In the genomic region with DNA sequence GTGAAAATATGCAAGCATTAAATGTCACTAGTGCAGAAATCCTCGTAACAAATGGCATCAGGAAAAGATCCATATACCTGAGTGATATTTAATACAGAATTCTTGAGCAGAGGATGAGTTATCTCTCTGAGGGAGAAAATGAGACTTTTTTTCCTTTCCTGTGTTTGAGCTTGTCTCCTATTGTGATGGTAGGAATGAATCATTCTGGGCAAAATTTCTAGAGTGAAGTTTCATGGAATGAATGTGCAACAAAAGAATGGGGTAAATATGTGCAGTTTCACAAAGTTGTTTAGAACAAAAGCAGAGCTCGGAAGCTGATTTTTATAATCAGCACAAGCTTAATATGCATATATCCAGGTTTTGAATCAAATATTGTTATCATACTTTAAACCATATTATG, we compare ENCODE assay signal across 17 cellular contexts. TPM values are rescaled to one million over a fixed set of nuclear protein-coding genes. Genes with fewer than 3 reads are reported as not detected.
A peak's percentile ranks its signal among the peaks of the same experiment; 100 is the strongest.
DNase-seq lines count a peak whose midpoint lies in the region; ATAC-seq and TF ChIP-seq lines count a peak whose summit lies in the region.
"Had no signal": no experiment of that assay in that cellular context is flagged by ENCODE, and none has a peak within 500 bp of the region (broad histone marks: within the 10 kb centered on the region; RNA-seq: fewer than 3 reads in every experiment).

No MANE protein-coding gene starts in this region.

- H3F3A ChIP-seq in PC-3 (ENCODE audit: low read length, unreplicated experiment) = no peaks in the 10 kb centered on the region

- DNase-seq in PC-3 = peak; percentile 17
- DNase-seq in choroid plexus epithelial cell (ENCODE audit: low read depth) = peak; percentile 44
- no peak for DNase-seq in GOT3 (lab: John Stamatoyannopoulos, UW)
- DNase-seq in NCI-H1048 (lab: John Stamatoyannopoulos, UW) = no peak
- DNase-seq in T1000 (lab: John Stamatoyannopoulos, UW) = no peak
- no peak for DNase-seq in colonic mucosa
- DNase-seq: activated CD4-positive, alpha-beta T cell treated with anti-CD3 and anti-CD28 coated beads, Interleukin-2, amount 10 ng/mL, durations not matched to agents 7 days and 5 days; CD4-positive, alpha-beta T cell; effector CD4-positive, alpha-beta T cell; left colon; NCI-H1417; NCI-H446 treated with DMSO at 0.1 percent for 48 hours; Peyer's patch; stimulated activated CD4-positive, alpha-beta T cell treated with anti-CD3 and anti-CD28 coated beads, Interleukin-4, amount 100 ng/mL, for 24 hours had no signal

- H3K4me2 ChIP-seq in BLaER1 treated with 17β-estradiol and CSF1 and Interleukin-3, amounts not matched to agents 10 nM and 100 nM = peak overlapping the region in 9 of 11 experiments; percentile 48 to 98 (median 92); a peak in 17 of 22 replicates
- H3K4me2 ChIP-seq in PC-3 (ENCODE audit: low read length) = peak overlapping the region; percentile 8; the same call in 1 of the 2 replicates

- no TSS peak for BruUV-seq in PC-3 (replicated peaks; lab: Mats Ljungman, UMichigan)

- no peak overlapping the region for H3K4me3 ChIP-seq in BLaER1 treated with 17β-estradiol and CSF1 and Interleukin-3, amounts not matched to agents 10 nM and 100 nM
- H3K4me3 ChIP-seq in PC-3 (ENCODE audit: low read length) (no peak overlapping the region), choroid plexus epithelial cell (ENCODE audit: low read depth, low read length) (no peak overlapping the region), muscle layer of colon (ENCODE audit: low read depth in 1 of 2, low read length in 2 of 2) (no peak overlapping the region), colonic mucosa (no peak overlapping the region)
- H3K4me3 ChIP-seq: Peyer's patch had no signal

- H3K36me3 ChIP-seq in BLaER1 treated with 17β-estradiol and CSF1 and Interleukin-3, amounts not matched to agents 10 nM and 100 nM = peaks cover 46 to 81% (median 73%) of the 10 kb centered on the region in 11 experiments
- peaks cover 68% of the 10 kb centered on the region for H3K36me3 ChIP-seq in PC-3 (ENCODE audit: low read depth, low read length)
- peaks cover 47% of the 10 kb centered on the region for H3K36me3 ChIP-seq in muscle layer of colon (ENCODE audit: insufficient read depth, low read length)
- H3K36me3 ChIP-seq in colonic mucosa = peaks cover 3% of the 10 kb centered on the region

- intact Hi-C loops in PC-3 (cut with micrococcal nuclease) (no loop called here), colonic mucosa (cut with DNase I) (no loop called here)

- no peaks in the 10 kb centered on the region for H3K27me3 ChIP-seq in BLaER1 treated with 17β-estradiol and CSF1 and Interleukin-3, amounts not matched to agents 10 nM and 100 nM
- no peaks in the 10 kb centered on the region for H3K27me3 ChIP-seq in PC-3 (ENCODE audit: low read length)
- H3K27me3 ChIP-seq in muscle layer of colon (ENCODE audit: control insufficient read depth in 1 of 2, insufficient read depth in 2 of 2, low read length in 2 of 2) = no peaks in the 10 kb centered on the region
- no peaks in the 10 kb centered on the region for H3K27me3 ChIP-seq in colonic mucosa
- H3K27me3 ChIP-seq: Peyer's patch had no signal

- H3K9me3 ChIP-seq in BLaER1 treated with 17β-estradiol and CSF1 and Interleukin-3, amounts not matched to agents 10 nM and 100 nM (replicated peaks in 1 of 11) = no peaks in the 10 kb centered on the region
- H3K9me3 ChIP-seq in PC-3 (ENCODE audit: low read length) (no peaks in the 10 kb centered on the region), muscle layer of colon (ENCODE audit: low read length) (no peaks in the 10 kb centered on the region), colonic mucosa (no peaks in the 10 kb centered on the region)
- H3K9me3 ChIP-seq: Peyer's patch had no signal

- no peak overlapping the region for H3K27ac ChIP-seq in BLaER1 treated with 17β-estradiol and CSF1 and Interleukin-3, amounts not matched to agents 10 nM and 100 nM
- H3K27ac ChIP-seq in PC-3 (ENCODE audit: low read length) (no peak overlapping the region), muscle layer of colon (ENCODE audit: low read depth, low read length) (peak overlapping the region; percentile 65), colonic mucosa (no peak overlapping the region)

- peaks cover 33 to 73% (median 67%) of the 10 kb centered on the region in 10 experiments for H3K4me1 ChIP-seq in BLaER1 treated with 17β-estradiol and CSF1 and Interleukin-3, amounts not matched to agents 10 nM and 100 nM
- H3K4me1 ChIP-seq in PC-3 (ENCODE audit: insufficient read depth, low read length) = peaks cover 31% of the 10 kb centered on the region
- peaks cover 66% of the 10 kb centered on the region for H3K4me1 ChIP-seq in muscle layer of colon (ENCODE audit: insufficient read depth, low read length)
- H3K4me1 ChIP-seq in colonic mucosa = no peaks in the 10 kb centered on the region

- H4K20me1 ChIP-seq in BLaER1 treated with 17β-estradiol and CSF1 and Interleukin-3, amounts not matched to agents 10 nM and 100 nM = peaks cover 0 to 83% (median 72%) of the 10 kb centered on the region in 11 experiments; a peak in 17 of 22 replicates
- H4K20me1 ChIP-seq in PC-3 (ENCODE audit: low read length) = peaks cover 41% of the 10 kb centered on the region

- TF ChIP-seq CTCF in PC-3 (conservative IDR thresholded peaks at IDR 0.05; ENCODE audit: low read depth, low read length) (no peak), choroid plexus epithelial cell (conservative IDR thresholded peaks at IDR 0.05; ENCODE audit: low read depth, low read length) (no peak), colonic mucosa (IDR thresholded peaks at IDR 0.05) (no peak)

- ATAC-seq in PC-3 = no peak
- ATAC-seq: left colon; stimulated activated memory B cell treated with anti-CD40 and anti-IgM and Interleukin-4, amounts not matched to agents 10 μg/mL and 1 μg/mL and 100 μg/mL, for 72 hours had no signal

- no peaks in the 10 kb centered on the region for H3K9me2 ChIP-seq in PC-3 (replicated peaks; ENCODE audit: low read length)

- peaks cover 81% of the 10 kb centered on the region for H3K79me2 ChIP-seq in PC-3 (ENCODE audit: low read length)

- peak overlapping the region in 3 of 11 experiments; percentile 0 to 98 (median 22); a peak in 2 of 22 replicates for H3K9ac ChIP-seq in BLaER1 treated with 17β-estradiol and CSF1 and Interleukin-3, amounts not matched to agents 10 nM and 100 nM
- H3K9ac ChIP-seq in PC-3 (ENCODE audit: low read length) (no peak overlapping the region), muscle layer of colon (ENCODE audit: low read length) (peak overlapping the region; percentile 4), colonic mucosa (ENCODE audit: low read depth in 2 of 2, low read length in 2 of 2) (no peak overlapping the region)

- CTCF ChIA-PET in PC-3 (lab: Charles Lee) = no interaction called here

- POLR2A ChIA-PET in PC-3 (lab: Charles Lee; ENCODE audit: unreplicated experiment) = interaction anchor here (0.7 kb wide), 1 partner anchor 236 kb away, joined by 3 read pairs; no protein-coding TSS in a partner anchor

- no peak overlapping the region for H2AFZ ChIP-seq in PC-3 (ENCODE audit: low read length)

RNA-seq across cellular contexts. Expression of a gene that starts 4.6 kb away (rescaled TPM):
- total RNA-seq in PC-3 (2014; rRNA removed) = 63.4 and 122 TPM in 2 replicates
- 10 to 100 TPM; 14.1 to 25.5 TPM for total RNA-seq in colonic mucosa

RNA-seq across cellular contexts. Expression of a gene that starts 37.5 kb away (rescaled TPM):
- total RNA-seq in PC-3 (2014; rRNA removed) (0.12 and 0.22 TPM in 2 replicates), colonic mucosa (under 1 TPM; 0.27 to 0.30 TPM)

Comparison
In these comparisons a context has a peak if more than half of its experiments do, and no peak if none do; other contexts are left out.
1. DNase-seq: peak in PC-3 (single experiment) and choroid plexus epithelial cell (single experiment); none in GOT3 (single experiment), NCI-H1048 (single experiment), T1000 (single experiment) and colonic mucosa (single experiment).